ENCODE assay signal across 11 cellular contexts in genomic region chr9:38682713-38683112, GRCh38. TPM values are rescaled to one million over a fixed set of nuclear protein-coding genes. Genes with fewer than 3 reads are reported as not detected.
DNase-seq lines count a peak whose midpoint lies in the region; ATAC-seq, FAIRE-seq and TF ChIP-seq lines count a peak whose summit lies in the region.
"Had no signal": no experiment of that assay in that cellular context is flagged by ENCODE, and none has a peak within 500 bp of the region (broad histone marks: within the 10 kb centered on the region; RNA-seq: fewer than 3 reads in every experiment).

No MANE protein-coding gene starts in this region.

- no peaks in the 10 kb centered on the region for H3K9me3 Mint-ChIP-seq in osteocyte (ENCODE audit: unreplicated experiment)

- H3K4me1 Mint-ChIP-seq in osteocyte (ENCODE audit: unreplicated experiment) = peaks cover 59% of the 10 kb centered on the region

- CTCF ChIA-PET in endothelial cell of umbilical vein (lab: Charles Lee) = interaction anchor here (1.0 to 2.0 kb wide), 4 partner anchors 10 to 45 kb away, joined by 3 to 8 read pairs (median 4); no protein-coding TSS in a partner anchor

- ATAC-seq in GM18868 (IDR thresholded peaks at IDR 0.05; ENCODE audit: unreplicated experiment) = no peak
- ATAC-seq: left lung had no signal

- H2AFZ ChIP-seq in endothelial cell of umbilical vein (ENCODE audit: low read depth, low read length) = no peak overlapping the region

- H3K9ac ChIP-seq in endothelial cell of umbilical vein (replicated peaks; ENCODE audit: extremely low read depth, insufficient read depth, low read length) = peak overlapping the region; percentile 47

- H3K27me3 Mint-ChIP-seq in osteocyte (ENCODE audit: unreplicated experiment) = peaks cover 3% of the 10 kb centered on the region

- H3K9me1 ChIP-seq in endothelial cell of umbilical vein (replicated peaks; ENCODE audit: control insufficient read depth, extremely low read depth, insufficient read depth, low read length) = no peaks in the 10 kb centered on the region

- H3K36me3 ChIP-seq in endothelial cell of umbilical vein (ENCODE audit: control insufficient read depth in 2 of 2, extremely low read depth in 1 of 2, insufficient read depth in 2 of 2, low read length in 2 of 2) = no peaks in the 10 kb centered on the region
- H3K36me3 ChIP-seq: left lung had no signal

- TF ChIP-seq CTCF in endothelial cell of umbilical vein (IDR thresholded peaks at IDR 0.05; ENCODE audit: extremely low read depth in 1 of 2, insufficient read depth in 1 of 2, low read depth in 1 of 2, low read length in 2 of 2) (no peak), osteocyte (IDR thresholded peaks at IDR 0.05) (no peak), lower leg skin (IDR thresholded peaks at IDR 0.05) (no peak)

- H3K27me3 ChIP-seq in endothelial cell of umbilical vein (ENCODE audit: control insufficient read depth in 2 of 2, insufficient read depth in 2 of 2, low read length in 2 of 2) = no peaks in the 10 kb centered on the region
- H3K27me3 ChIP-seq: left lung had no signal

- H3K27ac Mint-ChIP-seq in osteocyte (ENCODE audit: unreplicated experiment) = peak overlapping the region; percentile 61

- no peaks in the 10 kb centered on the region for H3K36me3 Mint-ChIP-seq in osteocyte (ENCODE audit: unreplicated experiment)

- peak; percentile 73 for FAIRE-seq in endothelial cell of umbilical vein (lab: Jason Lieb, UNC)
- FAIRE-seq: H1 had no signal

- peak overlapping the region; percentile 49 for H3K4me2 ChIP-seq in endothelial cell of umbilical vein (ENCODE audit: insufficient read depth, low read length)

- 67 to 87% methylated on average over 3 of the region's 3 CpGs for WGBS in lower leg skin, 2 donors

- no peak overlapping the region for H3K4me3 Mint-ChIP-seq in osteocyte (ENCODE audit: unreplicated experiment)

- DNase-seq in EH (ENCODE audit: low read depth) (peak; percentile 92), NCI-H69 (lab: John Stamatoyannopoulos, UW) (peak; percentile 88), endothelial cell of umbilical vein (ENCODE audit: low read depth, low spot score) (peak; percentile 38), osteocyte (ENCODE audit: extremely low spot score, unreplicated experiment) (no peak), lower leg skin (ENCODE audit: low spot score in 2 of 2) (no peak), NCI-H1436 (lab: John Stamatoyannopoulos, UW) (no peak), activated T-cell treated with anti-CD3 and anti-CD28 coated beads for 4 hours (no peak)
- DNase-seq: cerebellar nuclear complex, left lung had no signal

- H3K4me3 ChIP-seq in endothelial cell of umbilical vein (replicated peaks in 1 of 3; ENCODE audit: insufficient read depth in 1 of 3, low read depth in 1 of 3, low read length in 3 of 3) = no peak overlapping the region
- H3K4me3 ChIP-seq in lower leg skin (ENCODE audit: low read depth, poor library complexity, severe bottlenecking) = no peak overlapping the region
- H3K4me3 ChIP-seq: left lung had no signal

- H3K79me2 ChIP-seq in endothelial cell of umbilical vein (ENCODE audit: control insufficient read depth, insufficient read depth, low read length) = no peaks in the 10 kb centered on the region

- POLR2A ChIA-PET in endothelial cell of umbilical vein (lab: Charles Lee) = no interaction called here

- peak overlapping the region; percentile 86 for H3K27ac ChIP-seq in endothelial cell of umbilical vein (ENCODE audit: insufficient read depth, low read depth, low read length)
- H3K27ac ChIP-seq: left lung had no signal

- TF ChIP-seq POLR2A in endothelial cell of umbilical vein (IDR thresholded peaks at IDR 0.05; ENCODE audit: low read depth, low read length) (no peak), lower leg skin (IDR thresholded peaks at IDR 0.05) (no peak)

- dilution Hi-C loops in endothelial cell of umbilical vein (cut with MboI; ENCODE audit: extremely low pct_ligation_motif_present, low sequenced_read_pairs) = no loop called here

- no TSS peak for BruUV-seq in endothelial cell of umbilical vein (replicated peaks; lab: Mats Ljungman, UMichigan)

- H3K9me3 ChIP-seq in endothelial cell of umbilical vein (replicated peaks; ENCODE audit: control insufficient read depth, insufficient read depth, low read length) = no peaks in the 10 kb centered on the region
- H3K9me3 ChIP-seq: left lung had no signal

- no peaks in the 10 kb centered on the region for H4K20me1 ChIP-seq in endothelial cell of umbilical vein (replicated peaks; ENCODE audit: control insufficient read depth, extremely low read depth, insufficient read depth, low read length)

- intact Hi-C loops in endothelial cell of umbilical vein (cut with micrococcal nuclease) (no loop called here), lower leg skin (cut with DNase I; ENCODE audit: low total_unique reads) (no loop called here)

- peaks cover 24% of the 10 kb centered on the region for H3K4me1 ChIP-seq in endothelial cell of umbilical vein (ENCODE audit: control insufficient read depth, extremely low read depth, insufficient read depth, low read length)

TF ChIP-seq in endothelial cell of umbilical vein, 7 proteins besides CTCF, POLR2A, EP300 and RAD21:
- TF ChIP-seq MYC (IDR thresholded peaks at IDR 0.05; ENCODE audit: low read depth, low read length) = no peak
- peak; percentile 72 for TF ChIP-seq JUN (IDR thresholded peaks at IDR 0.05; ENCODE audit: borderline replicate concordance, insufficient read depth, insufficient read length, low read depth)
- TF ChIP-seq GATA2 (IDR thresholded peaks at IDR 0.05; ENCODE audit: insufficient read depth, insufficient read length, low read depth, low read length) = peak; percentile 50
- TF ChIP-seq FOS (IDR thresholded peaks at IDR 0.05; ENCODE audit: borderline replicate concordance, insufficient read depth, low read length) = peak; percentile 85
- TF ChIP-seq POLR2AphosphoS5 (IDR thresholded peaks at IDR 0.05; ENCODE audit: insufficient read depth, low read depth, low read length) = peak; percentile 45

RNA-seq across cellular contexts. Expression of gene FAM240B, which starts 37.2 kb away (rescaled TPM):
- not detected in 2 replicates for total RNA-seq in endothelial cell of umbilical vein
- not detected in 2 replicates for polyA plus RNA-seq in endothelial cell of umbilical vein
- not detected in 2 replicates for polyA plus RNA-seq in endothelial cell of umbilical vein (2011; cell fraction: cytosol; rRNA removed)
- not detected in 2 replicates for polyA plus RNA-seq in endothelial cell of umbilical vein (2011; cell fraction: nucleus; rRNA removed)
- not detected in 2 replicates for polyA plus RNA-seq in endothelial cell of umbilical vein (2012)
- not detected in 2 replicates for polyA minus RNA-seq in endothelial cell of umbilical vein
- not detected for polyA minus RNA-seq in endothelial cell of umbilical vein (2011; cell fraction: cytosol; rRNA and poly(A)+ RNA removed)
- polyA minus RNA-seq in endothelial cell of umbilical vein (2011; cell fraction: nucleus; rRNA and poly(A)+ RNA removed) = not detected in 2 replicates
- total RNA-seq in osteocyte = not detected in 2 replicates
- total RNA-seq in lower leg skin = not detected
- total RNA-seq: H1, left lung had no signal
- polyA plus RNA-seq: H1 had no signal

Comparison
In these comparisons a context has a peak if more than half of its experiments do, and no peak if none do; other contexts are left out.
1. DNase-seq: peak in EH (single experiment), NCI-H69 (single experiment) and endothelial cell of umbilical vein (single experiment); none in osteocyte (single experiment), lower leg skin (0 of 2), NCI-H1436 (single experiment) and activated T-cell treated with anti-CD3 and anti-CD28 coated beads for 4 hours (single experiment).